18 cellular contexts compared by ENCODE assay signal in genomic region chr14:50021261-50021660, GRCh38.
DNase-seq lines count a peak whose midpoint lies in the region; ATAC-seq, FAIRE-seq and TF ChIP-seq lines count a peak whose summit lies in the region.
"Had no signal": no experiment of that assay in that cellular context is flagged by ENCODE, and none has a peak within 500 bp of the region (broad histone marks: within the 10 kb centered on the region; RNA-seq: fewer than 3 reads in every experiment).

No MANE protein-coding gene starts in this region.

- H3K4me3 ChIP-seq in CD8-positive, alpha-beta T cell (ENCODE audit: low read depth, low read length), result no peak overlapping the region
- H3K4me3 ChIP-seq: heart right ventricle, right atrium auricular region, SJSA1, suprapubic skin had no signal

- peaks cover 20% of the 10 kb centered on the region for H3K36me3 Mint-ChIP-seq in CD8-positive, alpha-beta T cell
- H3K36me3 Mint-ChIP-seq in T-helper 17 cell (ENCODE audit: low read depth), result peaks cover 2% of the 10 kb centered on the region
- H3K36me3 Mint-ChIP-seq in dendritic cell treated with granulocyte-macrophage colony-stimulating factor and Interleukin-4, amounts not matched to agents 40 ng/mL and 50 ng/mL, for 4 days (ENCODE audit: low read depth), result peaks cover 23% of the 10 kb centered on the region

- H3K36me3 ChIP-seq in CD8-positive, alpha-beta T cell (ENCODE audit: insufficient read depth, low read length), result peaks cover 4% of the 10 kb centered on the region
- H3K36me3 ChIP-seq: heart right ventricle, right atrium auricular region, SJSA1, suprapubic skin had no signal

- no peaks in the 10 kb centered on the region for H3K9me3 ChIP-seq in CD8-positive, alpha-beta T cell (ENCODE audit: low read length)
- no peaks in the 10 kb centered on the region for H3K9me3 ChIP-seq in T-helper 17 cell (ENCODE audit: control insufficient read depth, low read length, poor library complexity, severe bottlenecking)

- no peak for ATAC-seq in CD8-positive, alpha-beta T cell
- peak; percentile 30 for ATAC-seq in T-helper 17 cell
- ATAC-seq: heart right ventricle, left lobe of liver had no signal

- no peaks in the 10 kb centered on the region for H3K27me3 ChIP-seq in CD8-positive, alpha-beta T cell (ENCODE audit: insufficient read depth, low read length)
- H3K27me3 ChIP-seq: heart right ventricle, right atrium auricular region, SJSA1, suprapubic skin had no signal

- H3K27ac Mint-ChIP-seq in CD8-positive, alpha-beta T cell, result peak overlapping the region; percentile 30
- peak overlapping the region; percentile 46 for H3K27ac Mint-ChIP-seq in T-helper 17 cell
- H3K27ac Mint-ChIP-seq in dendritic cell treated with granulocyte-macrophage colony-stimulating factor and Interleukin-4, amounts not matched to agents 40 ng/mL and 50 ng/mL, for 4 days, result peak overlapping the region; percentile 64

- peaks cover 19% of the 10 kb centered on the region for H3K4me1 Mint-ChIP-seq in CD8-positive, alpha-beta T cell (ENCODE audit: low read depth)
- peaks cover 13% of the 10 kb centered on the region for H3K4me1 Mint-ChIP-seq in T-helper 17 cell
- H3K4me1 Mint-ChIP-seq in dendritic cell treated with granulocyte-macrophage colony-stimulating factor and Interleukin-4, amounts not matched to agents 40 ng/mL and 50 ng/mL, for 4 days (ENCODE audit: low read depth), result peaks cover 34% of the 10 kb centered on the region

- no peak for TF ChIP-seq CTCF in CD8-positive, alpha-beta T cell (IDR thresholded peaks at IDR 0.05)

- H3K4me3 Mint-ChIP-seq in CD8-positive, alpha-beta T cell, result peak overlapping the region; percentile 13
- H3K4me3 Mint-ChIP-seq in T-helper 17 cell, result peak overlapping the region; percentile 39
- no peak overlapping the region for H3K4me3 Mint-ChIP-seq in dendritic cell treated with granulocyte-macrophage colony-stimulating factor and Interleukin-4, amounts not matched to agents 40 ng/mL and 50 ng/mL, for 4 days

- no peaks in the 10 kb centered on the region for H3K27me3 Mint-ChIP-seq in CD8-positive, alpha-beta T cell (ENCODE audit: low read depth)
- H3K27me3 Mint-ChIP-seq in T-helper 17 cell, result no peaks in the 10 kb centered on the region
- peaks cover 3% of the 10 kb centered on the region for H3K27me3 Mint-ChIP-seq in dendritic cell treated with granulocyte-macrophage colony-stimulating factor and Interleukin-4, amounts not matched to agents 40 ng/mL and 50 ng/mL, for 4 days

- POLR2A ChIA-PET in CD8-positive, alpha-beta T cell (lab: Charles Lee), result interaction anchor here (1.0 to 2.1 kb wide), 3 partner anchors 17 to 129 kb away, joined by 3 to 6 read pairs (median 3); partner anchors contain the start of gene ARF6

- peak; percentile 86 for FAIRE-seq in GM18507 (lab: Jason Lieb, UNC)

- peaks cover 7% of the 10 kb centered on the region for H3K4me1 ChIP-seq in CD8-positive, alpha-beta T cell (ENCODE audit: insufficient read depth, low read length)

- CTCF ChIA-PET in CD8-positive, alpha-beta T cell (lab: Charles Lee), result interaction anchor here (1.3 kb wide), 1 partner anchor 18 kb away, joined by 3 read pairs; no protein-coding TSS in a partner anchor

- DNase-seq in CD8-positive, alpha-beta T cell, result no peak
- DNase-seq in GM18507 (ENCODE audit: extremely low spot score, insufficient read length, low read depth) (no peak), T-helper 17 cell (no peak), AG08395 (ENCODE audit: low spot score) (no peak), HCEC 1CT (no peak), cerebellum (ENCODE audit: low spot score) (no peak)
- DNase-seq in effector CD4-positive, alpha-beta T cell, result no peak
- DNase-seq: activated gamma-delta T cell, heart right ventricle, KBM-7, NCI-H1930 had no signal

- H3K9me3 Mint-ChIP-seq in CD8-positive, alpha-beta T cell, result peaks cover 7% of the 10 kb centered on the region
- H3K9me3 Mint-ChIP-seq in dendritic cell treated with granulocyte-macrophage colony-stimulating factor and Interleukin-4, amounts not matched to agents 40 ng/mL and 50 ng/mL, for 4 days, result peaks cover 32% of the 10 kb centered on the region

- intact Hi-C loops in CD8-positive, alpha-beta T cell (cut with DNase I, micrococcal nuclease), result no loop called here
- intact Hi-C loops in dendritic cell treated with granulocyte-macrophage colony-stimulating factor and Interleukin-4, amounts not matched to agents 40 ng/mL and 50 ng/mL, for 4 days (cut with micrococcal nuclease), result no loop called here

- H3K27ac ChIP-seq in CD8-positive, alpha-beta T cell (ENCODE audit: low read depth, low read length), result no peak overlapping the region
- H3K27ac ChIP-seq: C4-2B, right atrium auricular region, SJSA1, suprapubic skin, VCaP had no signal
